ENCODE assay signal across 21 cellular contexts in genomic region chr18:73544618-73545017, GRCh38.
DNase-seq lines count a peak whose midpoint lies in the region; ATAC-seq, FAIRE-seq and TF ChIP-seq lines count a peak whose summit lies in the region.
"Had no signal": no experiment of that assay in that cellular context is flagged by ENCODE, and none has a peak within 500 bp of the region (broad histone marks: within the 10 kb centered on the region; RNA-seq: fewer than 3 reads in every experiment).

No MANE protein-coding gene starts in this region.

- TF ChIP-seq CTCF in A549 (IDR thresholded peaks at IDR 0.05) (no peak), HFFc6 (IDR thresholded peaks at IDR 0.05) (no peak), K562 (IDR thresholded peaks at IDR 0.05 in 2 of 3, conservative IDR thresholded peaks at IDR 0.05 in 1 of 3; ENCODE audit: insufficient read depth in 2 of 3, low read depth in 1 of 3, low read length in 3 of 3) (no peak), progenitor cell of endocrine pancreas (IDR thresholded peaks at IDR 0.05; ENCODE audit: unreplicated experiment) (no peak)

- TF ChIP-seq RAD21 in A549 (conservative IDR thresholded peaks at IDR 0.05 in 1 of 2, IDR thresholded peaks at IDR 0.05 in 1 of 2) (no peak), K562 (CRISPR knock-in tag; conservative IDR thresholded peaks at IDR 0.05 in 1 of 2, IDR thresholded peaks at IDR 0.05 in 1 of 2) (no peak)

- CTCF ChIA-PET in A549 (lab: Yijun Ruan, JAX) (no interaction called here), K562 (lab: Yijun Ruan, JAX; ENCODE audit: low intra/inter-chr PET ratio) (no interaction called here)

- in situ Hi-C loops in K562 (cut with MboI): no loop called here

- peak overlapping the region; percentile 1; the same call in 1 of the 2 replicates for H3K27ac Mint-ChIP-seq in HFFc6
- H3K27ac Mint-ChIP-seq in progenitor cell of endocrine pancreas: peak overlapping the region; percentile 76
- no peak overlapping the region for H3K27ac Mint-ChIP-seq in T-helper 2 cell treated with Interferon-gamma antibody and Interleukin-4, amounts not matched to agents 5 μg/mL and 100 μg/mL, for 36 hours
- H3K27ac Mint-ChIP-seq: CD4-positive, alpha-beta memory T cell; GM23338 had no signal

- H3K9ac ChIP-seq in K562 (ENCODE audit: insufficient read depth in 1 of 2, low read depth in 2 of 2, low read length in 2 of 2): no peak overlapping the region

- H3K9me3 Mint-ChIP-seq in HFFc6 (no peaks in the 10 kb centered on the region), progenitor cell of endocrine pancreas (ENCODE audit: low read depth) (no peaks in the 10 kb centered on the region)
- no peaks in the 10 kb centered on the region for H3K9me3 Mint-ChIP-seq in T-helper 2 cell treated with Interferon-gamma antibody and Interleukin-4, amounts not matched to agents 5 μg/mL and 100 μg/mL, for 36 hours
- H3K9me3 Mint-ChIP-seq: GM23338 had no signal

- H2AFZ ChIP-seq in K562 (ENCODE audit: low read depth, low read length): no peak overlapping the region
- H2AFZ ChIP-seq: GM23338 had no signal

- BruUV-seq in K562 (replicated peaks; lab: Mats Ljungman, UMichigan): no TSS peak

- H3K4me3 ChIP-seq in A549 (no peak overlapping the region), K562 (no peak overlapping the region)
- H3K4me3 ChIP-seq: GM12878, GM23338, HAP-1 had no signal

- H3K36me3 Mint-ChIP-seq in HFFc6 (ENCODE audit: low read depth): no peaks in the 10 kb centered on the region
- H3K36me3 Mint-ChIP-seq in progenitor cell of endocrine pancreas (ENCODE audit: insufficient read depth): peaks cover 4% of the 10 kb centered on the region
- no peaks in the 10 kb centered on the region for H3K36me3 Mint-ChIP-seq in T-helper 2 cell treated with Interferon-gamma antibody and Interleukin-4, amounts not matched to agents 5 μg/mL and 100 μg/mL, for 36 hours (ENCODE audit: low read depth)
- H3K36me3 Mint-ChIP-seq: CD4-positive, alpha-beta memory T cell had no signal

- no peak for ATAC-seq in A549
- no peak for ATAC-seq in K562
- ATAC-seq in HG02852 (IDR thresholded peaks at IDR 0.05; ENCODE audit: unreplicated experiment): no peak
- ATAC-seq: GM12878, GM23338 had no signal

- 0 out of 2 replicates have a peak overlapping the region, but pooled peaks have one; percentile 7 for H3K4me3 Mint-ChIP-seq in HFFc6
- H3K4me3 Mint-ChIP-seq in progenitor cell of endocrine pancreas (ENCODE audit: low read depth): no peak overlapping the region
- H3K4me3 Mint-ChIP-seq in T-helper 2 cell treated with Interferon-gamma antibody and Interleukin-4, amounts not matched to agents 5 μg/mL and 100 μg/mL, for 36 hours: no peak overlapping the region
- H3K4me3 Mint-ChIP-seq: CD4-positive, alpha-beta memory T cell; GM23338 had no signal

- no peak for TF ChIP-seq POLR2A in A549 (IDR thresholded peaks at IDR 0.05; ENCODE audit: low read length)
- TF ChIP-seq POLR2A in K562 (conservative IDR thresholded peaks at IDR 0.05): no peak

- TF ChIP-seq EP300 in A549 (IDR thresholded peaks at IDR 0.05): no peak
- TF ChIP-seq EP300 in K562 (IDR thresholded peaks at IDR 0.05; ENCODE audit: low read length): no peak

- H4K20me1 ChIP-seq in K562 (replicated peaks; ENCODE audit: control insufficient read depth, insufficient read depth, low read length): no peaks in the 10 kb centered on the region

- POLR2A ChIA-PET in A549 (lab: Yijun Ruan, JAX): no interaction called here
- POLR2A ChIA-PET in K562 (lab: Yijun Ruan, JAX): no interaction called here

- no peaks in the 10 kb centered on the region for H3K4me1 ChIP-seq in A549
- no peaks in the 10 kb centered on the region for H3K4me1 ChIP-seq in K562 (replicated peaks in 1 of 2; ENCODE audit: control insufficient read depth in 2 of 2, insufficient read depth in 2 of 2, low read length in 2 of 2)
- H3K4me1 ChIP-seq: HAP-1 had no signal

- H3K36me3 ChIP-seq in K562 (ENCODE audit: control insufficient read depth, insufficient read depth, low read length): no peaks in the 10 kb centered on the region
- H3K36me3 ChIP-seq: HAP-1 had no signal

- H3K9me3 ChIP-seq in A549 (no peaks in the 10 kb centered on the region), K562 (replicated peaks; ENCODE audit: control insufficient read depth, insufficient read depth, low read depth, low read length) (no peaks in the 10 kb centered on the region)
- H3K9me3 ChIP-seq: HAP-1 had no signal

- DNase-seq in A549 (ENCODE audit: low read depth in 1 of 2, low spot score in 1 of 2) (no peak), HFFc6 (peak; percentile 5), K562 (ENCODE audit: extremely low read depth in 1 of 4, low spot score in 3 of 4) (no peak), progenitor cell of endocrine pancreas (ENCODE audit: low spot score, unreplicated experiment) (no peak), MV-4-11 (lab: John Stamatoyannopoulos, UW) (no peak), D341Med (ENCODE audit: low spot score) (no peak)
- DNase-seq in T-helper 2 cell treated with Interferon-gamma antibody and Interleukin-4, amounts not matched to agents 5 μg/mL and 100 μg/mL, for 36 hours (ENCODE audit: low spot score): no peak
- DNase-seq: ACHN; C1 segment of cervical spinal cord; CD4-positive, alpha-beta memory T cell; COR-L47; DMS 273 treated with DMSO at 0.1 percent for 48 hours; DMS79; EL; GDM1 had no signal

- no peaks in the 10 kb centered on the region for H3K9me1 ChIP-seq in K562 (ENCODE audit: control insufficient read depth, insufficient read depth, low read length)

- H3K79me2 ChIP-seq in K562 (ENCODE audit: control insufficient read depth, insufficient read depth, low read length): no peaks in the 10 kb centered on the region

- no peak overlapping the region for H3K4me2 ChIP-seq in A549
- H3K4me2 ChIP-seq in K562 (ENCODE audit: insufficient read depth, low read length): no peak overlapping the region
- H3K4me2 ChIP-seq: GM23338 had no signal

- 71% methylated on average over 2 of the region's 2 CpGs for WGBS in A549 (ENCODE audit: missing lambda C conversion rate)
- 10% methylated on average over 2 of the region's 2 CpGs for WGBS in K562 (ENCODE audit: insufficient coverage, low coverage, missing lambda C conversion rate)

- FAIRE-seq in A549 (lab: Jason Lieb, UNC) (no peak), K562 (lab: Jason Lieb, UNC) (no peak)
- FAIRE-seq: A204.1, GM12878, H54 had no signal

- H3K27me3 ChIP-seq in K562 (ENCODE audit: control insufficient read depth in 2 of 2, insufficient read depth in 2 of 2, low read length in 2 of 2): no peaks in the 10 kb centered on the region

- intact Hi-C loops in K562 (cut with micrococcal nuclease): no loop called here

- peaks cover 25% of the 10 kb centered on the region for H3K4me1 Mint-ChIP-seq in HFFc6 (ENCODE audit: low read depth)
- peaks cover 26% of the 10 kb centered on the region for H3K4me1 Mint-ChIP-seq in progenitor cell of endocrine pancreas (ENCODE audit: low read depth)
- H3K4me1 Mint-ChIP-seq in T-helper 2 cell treated with Interferon-gamma antibody and Interleukin-4, amounts not matched to agents 5 μg/mL and 100 μg/mL, for 36 hours (ENCODE audit: low read depth): no peaks in the 10 kb centered on the region
- H3K4me1 Mint-ChIP-seq: CD4-positive, alpha-beta memory T cell had no signal

- H3K27me3 Mint-ChIP-seq in HFFc6 (ENCODE audit: insufficient read depth): no peaks in the 10 kb centered on the region
- H3K27me3 Mint-ChIP-seq in progenitor cell of endocrine pancreas: no peaks in the 10 kb centered on the region
- no peaks in the 10 kb centered on the region for H3K27me3 Mint-ChIP-seq in T-helper 2 cell treated with Interferon-gamma antibody and Interleukin-4, amounts not matched to agents 5 μg/mL and 100 μg/mL, for 36 hours (ENCODE audit: low read depth)
- H3K27me3 Mint-ChIP-seq: CD4-positive, alpha-beta memory T cell had no signal

- H3K27ac ChIP-seq in A549 (no peak overlapping the region), K562 (ENCODE audit: extremely low read depth, low read depth, low read length) (no peak overlapping the region)

TF ChIP-seq in A549, 52 proteins besides CTCF, POLR2A, EP300 and RAD21:
- TF ChIP-seq MAFK (IDR thresholded peaks at IDR 0.05; ENCODE audit: partially characterized antibody): peak; percentile 89
- no peak for TF ChIP-seq RARB (CRISPR knock-in tag; IDR thresholded peaks at IDR 0.05)
- no peak for TF ChIP-seq JUNB (IDR thresholded peaks at IDR 0.05)

TF ChIP-seq in K562, 482 proteins besides CTCF, POLR2A, EP300 and RAD21:
- 0 out of 2 replicates have a peak, but pooled peaks have one; percentile 36 for TF ChIP-seq MAFK (IDR thresholded peaks at IDR 0.05; ENCODE audit: low read length)
- peak; percentile 33; the same call in 1 of the 2 replicates for TF ChIP-seq ZNF316 (IDR thresholded peaks at IDR 0.05)
- TF ChIP-seq MAFF (IDR thresholded peaks at IDR 0.05; ENCODE audit: low read length): peak; percentile 53
- no peak for TF ChIP-seq CHCHD3 (CRISPR knock-in tag; IDR thresholded peaks at IDR 0.05)
- TF ChIP-seq SP2 (IDR thresholded peaks at IDR 0.05; ENCODE audit: extremely low read depth, low read depth, low read length, poor library complexity, severe bottlenecking): no peak

Comparison
In these comparisons a context has a peak if more than half of its experiments do, and no peak if none do; other contexts are left out.
1. Of the 35 proteins assayed by ChIP-seq in both K562 and A549: peak only in K562: none; only in A549: none; in both: MAFK; in neither: 34.